In genomic region chr9:81586786-81587185, GRCh38 we compare ENCODE assay signal across 1 cellular context.
TF ChIP-seq lines count a peak whose summit lies in the region.

No MANE protein-coding gene starts in this region.

TF ChIP-seq in HepG2, 621 proteins besides CTCF, POLR2A, EP300 and RAD21 (continued from another document):
- TF ChIP-seq, protein P1, sequence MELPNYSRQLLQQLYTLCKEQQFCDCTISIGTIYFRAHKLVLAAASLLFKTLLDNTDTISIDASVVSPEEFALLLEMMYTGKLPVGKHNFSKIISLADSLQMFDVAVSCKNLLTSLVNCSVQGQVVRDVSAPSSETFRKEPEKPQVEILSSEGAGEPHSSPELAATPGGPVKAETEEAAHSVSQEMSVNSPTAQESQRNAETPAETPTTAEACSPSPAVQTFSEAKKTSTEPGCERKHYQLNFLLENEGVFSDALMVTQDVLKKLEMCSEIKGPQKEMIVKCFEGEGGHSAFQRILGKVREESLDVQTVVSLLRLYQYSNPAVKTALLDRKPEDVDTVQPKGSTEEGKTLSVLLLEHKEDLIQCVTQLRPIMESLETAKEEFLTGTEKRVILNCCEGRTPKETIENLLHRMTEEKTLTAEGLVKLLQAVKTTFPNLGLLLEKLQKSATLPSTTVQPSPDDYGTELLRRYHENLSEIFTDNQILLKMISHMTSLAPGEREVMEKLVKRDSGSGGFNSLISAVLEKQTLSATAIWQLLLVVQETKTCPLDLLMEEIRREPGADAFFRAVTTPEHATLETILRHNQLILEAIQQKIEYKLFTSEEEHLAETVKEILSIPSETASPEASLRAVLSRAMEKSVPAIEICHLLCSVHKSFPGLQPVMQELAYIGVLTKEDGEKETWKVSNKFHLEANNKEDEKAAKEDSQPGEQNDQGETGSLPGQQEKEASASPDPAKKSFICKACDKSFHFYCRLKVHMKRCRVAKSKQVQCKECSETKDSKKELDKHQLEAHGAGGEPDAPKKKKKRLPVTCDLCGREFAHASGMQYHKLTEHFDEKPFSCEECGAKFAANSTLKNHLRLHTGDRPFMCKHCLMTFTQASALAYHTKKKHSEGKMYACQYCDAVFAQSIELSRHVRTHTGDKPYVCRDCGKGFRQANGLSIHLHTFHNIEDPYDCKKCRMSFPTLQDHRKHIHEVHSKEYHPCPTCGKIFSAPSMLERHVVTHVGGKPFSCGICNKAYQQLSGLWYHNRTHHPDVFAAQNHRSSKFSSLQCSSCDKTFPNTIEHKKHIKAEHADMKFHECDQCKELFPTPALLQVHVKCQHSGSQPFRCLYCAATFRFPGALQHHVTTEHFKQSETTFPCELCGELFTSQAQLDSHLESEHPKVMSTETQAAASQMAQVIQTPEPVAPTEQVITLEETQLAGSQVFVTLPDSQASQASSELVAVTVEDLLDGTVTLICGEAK (IDR thresholded peaks at IDR 0.05): no peak
- TF ChIP-seq, protein P1 (CRISPR knock-in tag; IDR thresholded peaks at IDR 0.05): no peak
- TF ChIP-seq TOE1 (CRISPR knock-in tag; IDR thresholded peaks at IDR 0.05): no peak
